ENCODE assay signal across 1 cellular context in genomic region chr2:96617012-96617411, GRCh38.
TF ChIP-seq lines count a peak whose summit lies in the region.

No MANE protein-coding gene starts in this region.

TF ChIP-seq in endothelial cell of umbilical vein, 7 proteins besides CTCF, POLR2A, EP300 and RAD21:
- TF ChIP-seq MYC (IDR thresholded peaks at IDR 0.05; ENCODE audit: low read depth, low read length), result no peak
- TF ChIP-seq MAX (IDR thresholded peaks at IDR 0.05; ENCODE audit: insufficient read depth, insufficient read length), result no peak
- no peak for TF ChIP-seq JUN (IDR thresholded peaks at IDR 0.05; ENCODE audit: borderline replicate concordance, insufficient read depth, insufficient read length, low read depth)
- no peak for TF ChIP-seq POLR2AphosphoS5 (IDR thresholded peaks at IDR 0.05; ENCODE audit: insufficient read depth, low read depth, low read length)
- TF ChIP-seq FOS (IDR thresholded peaks at IDR 0.05; ENCODE audit: borderline replicate concordance, insufficient read depth, low read length), result no peak
- no peak for TF ChIP-seq GATA2 (IDR thresholded peaks at IDR 0.05; ENCODE audit: insufficient read depth, insufficient read length, low read depth, low read length)
- TF ChIP-seq EZH2 (IDR thresholded peaks at IDR 0.05; ENCODE audit: borderline replicate concordance, low read depth, low read length, severe bottlenecking), result no peak
